8 cellular contexts compared by ENCODE assay signal in genomic region chr1:117262976-117263375, GRCh38. TPM values are rescaled to one million over a fixed set of nuclear protein-coding genes. Genes with fewer than 3 reads are reported as not detected.
"Had no signal": no experiment of that assay in that cellular context is flagged by ENCODE, and none has a peak within 500 bp of the region (broad histone marks: within the 10 kb centered on the region; RNA-seq: fewer than 3 reads in every experiment).

No MANE protein-coding gene starts in this region.

- FAIRE-seq: H54, HTR-8/SVneo had no signal

- H3K27ac Mint-ChIP-seq: H9 had no signal

- DNase-seq: GOT3, H9, HCEC 1CT, IMR-90, KBM-7 had no signal

- H3K4me3 Mint-ChIP-seq: H9 had no signal

RNA-seq across cellular contexts. Expression of gene VTCN1, which starts 52.2 kb away (rescaled TPM):
- total RNA-seq: HT-29, IMR-90 had no signal
- polyA plus RNA-seq: IMR-90 had no signal
